21 cellular contexts compared by ENCODE assay signal in the genomic region with DNA sequence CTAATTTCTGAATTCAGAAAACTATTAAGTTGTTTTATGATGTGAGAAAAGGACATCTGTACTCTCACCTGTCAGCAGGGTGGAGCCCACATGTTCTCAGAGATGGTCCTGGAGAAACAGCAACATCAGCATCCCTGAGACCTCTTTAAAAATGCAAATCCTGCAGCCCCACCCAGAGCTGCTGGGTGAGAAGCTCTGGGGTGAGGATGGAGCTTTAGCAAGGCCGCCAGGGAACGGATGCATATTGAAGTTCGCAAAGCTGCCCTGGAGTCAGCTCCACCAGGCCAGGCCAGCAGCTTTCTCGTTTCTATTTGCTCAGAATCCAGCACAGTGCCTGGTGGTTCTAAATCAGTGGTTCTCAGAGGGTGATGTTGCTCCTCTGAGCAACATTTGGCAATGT. TPM values are rescaled to one million over a fixed set of nuclear protein-coding genes. Genes with fewer than 3 reads are reported as not detected.
A peak's percentile ranks its signal among the peaks of the same experiment; 100 is the strongest.
DNase-seq lines count a peak whose midpoint lies in the region; ATAC-seq, FAIRE-seq and TF ChIP-seq lines count a peak whose summit lies in the region.
"Had no signal": no experiment of that assay in that cellular context is flagged by ENCODE, and none has a peak within 500 bp of the region (broad histone marks: within the 10 kb centered on the region; RNA-seq: fewer than 3 reads in every experiment).

No MANE protein-coding gene starts in this region.

- peak overlapping the region; percentile 74 for H3K27ac ChIP-seq in naive thymus-derived CD4-positive, alpha-beta T cell (ENCODE audit: low read depth, low read length)
- no peak overlapping the region for H3K27ac ChIP-seq in kidney (ENCODE audit: low read depth in 2 of 2, low read length in 2 of 2)
- H3K27ac ChIP-seq: 22Rv1, brain microvascular endothelial cell had no signal

- DNase-seq in activated CD4-positive, alpha-beta T cell treated with anti-CD3 and anti-CD28 coated beads for 36 hours = no peak
- DNase-seq in activated CD4-positive, alpha-beta T cell treated with anti-CD3 and anti-CD28 coated beads for 48 hours = no peak
- DNase-seq in H7 (peak; percentile 41), kidney (no peak), GM13977 (ENCODE audit: low spot score) (no peak)
- DNase-seq in naive thymus-derived CD4-positive, alpha-beta T cell = peak in 1 of 9 donors; percentile 11
- DNase-seq: brain microvascular endothelial cell, DMS79, head of caudate nucleus, HFFc6, KG1, mesenchymal stem cell, NCI-H1694, NCI-H526 treated with DMSO at 0.1 percent for 48 hours, retina had no signal

- intact Hi-C loops in activated CD4-positive, alpha-beta T cell treated with anti-CD3 and anti-CD28 coated beads for 36 hours (cut with DNase I, micrococcal nuclease) = loop anchor here (1.0 kb wide), 3 partner anchors 12 to 49 kb away; partner anchors contain the start of gene PRKCQ (in 1 of the 2)
- intact Hi-C loops in naive thymus-derived CD4-positive, alpha-beta T cell (cut with micrococcal nuclease) = loop anchor here (1.0 kb wide), 8 partner anchors 12 to 70 kb away; no protein-coding TSS in a partner anchor
- intact Hi-C loops in kidney (cut with DNase I) = no loop called here

- no peaks in the 10 kb centered on the region for H3K9me3 ChIP-seq in naive thymus-derived CD4-positive, alpha-beta T cell (ENCODE audit: control insufficient read depth in 2 of 3, low read length in 3 of 3)
- H3K9me3 ChIP-seq in kidney (ENCODE audit: control insufficient read depth in 1 of 2, low read length in 2 of 2) = no peaks in the 10 kb centered on the region
- H3K9me3 ChIP-seq: tibial nerve had no signal

- peak; percentile 3 for ATAC-seq in activated CD4-positive, alpha-beta T cell treated with anti-CD3 and anti-CD28 coated beads for 36 hours
- ATAC-seq in activated T-helper 17 cell treated with anti-CD3 and anti-CD28 coated beads, Interleukin-2, amount 50 U/mL, for 72 hours (replicated peaks) = peak; percentile 7
- no peak for ATAC-seq in naive thymus-derived CD4-positive, alpha-beta T cell
- ATAC-seq in GM21825 (IDR thresholded peaks at IDR 0.05; ENCODE audit: unreplicated experiment) = no peak

- no peak for FAIRE-seq in kidney (lab: Jason Lieb, UNC)
- FAIRE-seq: colon, endometrium had no signal

- peaks cover 78% of the 10 kb centered on the region for H3K4me1 Mint-ChIP-seq in activated CD4-positive, alpha-beta T cell treated with anti-CD3 and anti-CD28 coated beads for 36 hours
- peaks cover 66% of the 10 kb centered on the region for H3K4me1 Mint-ChIP-seq in activated T-helper 17 cell treated with anti-CD3 and anti-CD28 coated beads, Interleukin-2, amount 50 U/mL, for 72 hours
- H3K4me1 Mint-ChIP-seq in naive thymus-derived CD4-positive, alpha-beta T cell = peaks cover 64 to 99% (median 91%) of the 10 kb centered on the region in 7 donors

- TF ChIP-seq CTCF in kidney (IDR thresholded peaks at IDR 0.05; ENCODE audit: borderline replicate concordance, extremely low read depth, insufficient read depth) = no peak
- TF ChIP-seq CTCF in GM13977 (IDR thresholded peaks at IDR 0.05; ENCODE audit: extremely low read depth, insufficient read depth, missing control alignments) = no peak

- POLR2A ChIA-PET in activated CD4-positive, alpha-beta T cell treated with anti-CD3 and anti-CD28 coated beads for 36 hours (lab: Charles Lee) = interaction anchor here (0.5 to 2.1 kb wide), 6 partner anchors 12 to 183 kb away, joined by 3 to 11 read pairs (median 6); no protein-coding TSS in a partner anchor
- POLR2A ChIA-PET in naive thymus-derived CD4-positive, alpha-beta T cell (lab: Charles Lee) = interaction anchor here (0.7 to 10.0 kb wide), 22 partner anchors 8 to 113 kb away, joined by 3 to 100 read pairs (median 5); partner anchors contain the start of gene PRKCQ

- peaks cover 46 to 63% of the 10 kb centered on the region in 2 donors for H3K4me1 ChIP-seq in naive thymus-derived CD4-positive, alpha-beta T cell (ENCODE audit: control insufficient read depth in 2 of 2, insufficient read depth in 2 of 2, low read length in 2 of 2)
- H3K4me1 ChIP-seq in kidney (ENCODE audit: control insufficient read depth in 1 of 2, insufficient read depth in 1 of 2, low read depth in 1 of 2, low read length in 2 of 2) = no peaks in the 10 kb centered on the region
- H3K4me1 ChIP-seq: tibial nerve had no signal

- CTCF ChIA-PET in activated CD4-positive, alpha-beta T cell treated with anti-CD3 and anti-CD28 coated beads for 36 hours (lab: Charles Lee) = interaction anchor here (0.9 to 3.3 kb wide), 11 partner anchors 11 to 329 kb away, joined by 3 to 13 read pairs (median 3); no protein-coding TSS in a partner anchor
- CTCF ChIA-PET in naive thymus-derived CD4-positive, alpha-beta T cell (lab: Charles Lee) = interaction anchor here (0.8 to 2.2 kb wide), 5 partner anchors 14 to 70 kb away, joined by 3 to 11 read pairs (median 3); no protein-coding TSS in a partner anchor

- no peaks in the 10 kb centered on the region for H3K27me3 ChIP-seq in H7 (ENCODE audit: control insufficient read depth, insufficient read depth, low read length)
- no peaks in the 10 kb centered on the region for H3K27me3 ChIP-seq in naive thymus-derived CD4-positive, alpha-beta T cell (ENCODE audit: control insufficient read depth in 2 of 2, insufficient read depth in 2 of 2, low read length in 2 of 2)
- H3K27me3 ChIP-seq: brain microvascular endothelial cell, tibial nerve had no signal

- H3K4me3 Mint-ChIP-seq in activated CD4-positive, alpha-beta T cell treated with anti-CD3 and anti-CD28 coated beads for 36 hours = peak overlapping the region; percentile 78
- H3K4me3 Mint-ChIP-seq in activated T-helper 17 cell treated with anti-CD3 and anti-CD28 coated beads, Interleukin-2, amount 50 U/mL, for 72 hours = peak overlapping the region; percentile 88
- H3K4me3 Mint-ChIP-seq in naive thymus-derived CD4-positive, alpha-beta T cell = peak overlapping the region; percentile 38 to 95 (median 86)
- H3K4me3 Mint-ChIP-seq: HFFc6 had no signal

- H3K27me3 Mint-ChIP-seq in activated CD4-positive, alpha-beta T cell treated with anti-CD3 and anti-CD28 coated beads for 36 hours = no peaks in the 10 kb centered on the region
- no peaks in the 10 kb centered on the region for H3K27me3 Mint-ChIP-seq in activated T-helper 17 cell treated with anti-CD3 and anti-CD28 coated beads, Interleukin-2, amount 50 U/mL, for 72 hours
- no peaks in the 10 kb centered on the region for H3K27me3 Mint-ChIP-seq in naive thymus-derived CD4-positive, alpha-beta T cell

- H3K36me3 Mint-ChIP-seq in activated CD4-positive, alpha-beta T cell treated with anti-CD3 and anti-CD28 coated beads for 36 hours (ENCODE audit: low read depth) = peaks cover 21% of the 10 kb centered on the region
- peaks cover 26% of the 10 kb centered on the region for H3K36me3 Mint-ChIP-seq in activated T-helper 17 cell treated with anti-CD3 and anti-CD28 coated beads, Interleukin-2, amount 50 U/mL, for 72 hours (ENCODE audit: low read depth)
- peaks cover 8 to 57% (median 18%) of the 10 kb centered on the region in 5 donors for H3K36me3 Mint-ChIP-seq in naive thymus-derived CD4-positive, alpha-beta T cell

- H3K4me3 ChIP-seq in H7 (ENCODE audit: insufficient read depth, low read depth, low read length) = no peak overlapping the region
- peak overlapping the region; percentile 34 for H3K4me3 ChIP-seq in naive thymus-derived CD4-positive, alpha-beta T cell (ENCODE audit: low read length)
- no peak overlapping the region for H3K4me3 ChIP-seq in kidney (ENCODE audit: low read length in 2 of 2)
- H3K4me3 ChIP-seq: tibial nerve had no signal

- H3K36me3 ChIP-seq in H7 (replicated peaks; ENCODE audit: control insufficient read depth, insufficient read depth, low read length) (no peaks in the 10 kb centered on the region), kidney (ENCODE audit: control insufficient read depth in 1 of 2, insufficient read depth in 2 of 2, low read length in 2 of 2) (no peaks in the 10 kb centered on the region)
- peaks cover 0 to 5% (median 0%) of the 10 kb centered on the region in 3 experiments for H3K36me3 ChIP-seq in naive thymus-derived CD4-positive, alpha-beta T cell (ENCODE audit: control insufficient read depth in 2 of 3, insufficient read depth in 3 of 3, low read length in 3 of 3)
- H3K36me3 ChIP-seq: brain microvascular endothelial cell, tibial nerve had no signal

- in situ Hi-C loops in GM13977 (cut with MboI; ENCODE audit: low pct_unique_long_range_greater_than_20kb, low sequenced_read_pairs, unreplicated experiment) = no loop called here

- no peaks in the 10 kb centered on the region for H3K9me3 Mint-ChIP-seq in activated CD4-positive, alpha-beta T cell treated with anti-CD3 and anti-CD28 coated beads for 36 hours (ENCODE audit: low read depth)
- no peaks in the 10 kb centered on the region for H3K9me3 Mint-ChIP-seq in activated T-helper 17 cell treated with anti-CD3 and anti-CD28 coated beads, Interleukin-2, amount 50 U/mL, for 72 hours
- peaks cover 0 to 4% (median 0%) of the 10 kb centered on the region in 11 donors for H3K9me3 Mint-ChIP-seq in naive thymus-derived CD4-positive, alpha-beta T cell

- H3K27ac Mint-ChIP-seq in activated CD4-positive, alpha-beta T cell treated with anti-CD3 and anti-CD28 coated beads for 36 hours = peak overlapping the region; percentile 98
- peak overlapping the region; percentile 95 for H3K27ac Mint-ChIP-seq in activated T-helper 17 cell treated with anti-CD3 and anti-CD28 coated beads, Interleukin-2, amount 50 U/mL, for 72 hours
- peak overlapping the region; percentile 97 to 100 (median 99) for H3K27ac Mint-ChIP-seq in naive thymus-derived CD4-positive, alpha-beta T cell
- H3K27ac Mint-ChIP-seq: HFFc6 had no signal

- no peak overlapping the region for H3K9ac ChIP-seq in kidney (ENCODE audit: low read length in 2 of 2)

RNA-seq across cellular contexts. Expression of gene PRKCQ, which starts 49.1 kb away (rescaled TPM):
- 10 to 100 TPM; 32.9 to 39.0 TPM for total RNA-seq in activated CD4-positive, alpha-beta T cell treated with anti-CD3 and anti-CD28 coated beads for 36 hours
- total RNA-seq in H7 (2014; rRNA removed; shearing (Covaris generic)) = 12.7 and 17.4 TPM in 2 replicates
- 10 to 100 TPM; 35.3 to 37.8 TPM for total RNA-seq in activated T-helper 17 cell treated with anti-CD3 and anti-CD28 coated beads, Interleukin-2, amount 50 U/mL, for 72 hours
- 10 to 100 TPM; 45.9 to 68.3 (median 65.8) TPM for total RNA-seq in naive thymus-derived CD4-positive, alpha-beta T cell
- polyA plus RNA-seq in naive thymus-derived CD4-positive, alpha-beta T cell = 10 to 100 TPM; 44.3 to 74.5 TPM
- total RNA-seq in kidney = 17.5 TPM
- 6.1 TPM for polyA plus RNA-seq in kidney (ENCODE audit: insufficient read depth, low read depth, low replicate concordance)
- total RNA-seq: HFFc6 had no signal

Comparison
In these comparisons a context has a peak if more than half of its experiments do, and no peak if none do; other contexts are left out.
1. ATAC-seq: peak in activated CD4-positive, alpha-beta T cell treated with anti-CD3 and anti-CD28 coated beads for 36 hours (single experiment) and activated T-helper 17 cell treated with anti-CD3 and anti-CD28 coated beads, Interleukin-2, amount 50 U/mL, for 72 hours (single experiment); none in naive thymus-derived CD4-positive, alpha-beta T cell (single experiment) and GM21825 (single experiment).
2. Peak in every context shown above with its lines, with median percentiles within 50 percentile points of each other: H3K27ac Mint-ChIP-seq and H3K4me3 Mint-ChIP-seq.